ENCODE assay signal across 7 cellular contexts in the genomic region with DNA sequence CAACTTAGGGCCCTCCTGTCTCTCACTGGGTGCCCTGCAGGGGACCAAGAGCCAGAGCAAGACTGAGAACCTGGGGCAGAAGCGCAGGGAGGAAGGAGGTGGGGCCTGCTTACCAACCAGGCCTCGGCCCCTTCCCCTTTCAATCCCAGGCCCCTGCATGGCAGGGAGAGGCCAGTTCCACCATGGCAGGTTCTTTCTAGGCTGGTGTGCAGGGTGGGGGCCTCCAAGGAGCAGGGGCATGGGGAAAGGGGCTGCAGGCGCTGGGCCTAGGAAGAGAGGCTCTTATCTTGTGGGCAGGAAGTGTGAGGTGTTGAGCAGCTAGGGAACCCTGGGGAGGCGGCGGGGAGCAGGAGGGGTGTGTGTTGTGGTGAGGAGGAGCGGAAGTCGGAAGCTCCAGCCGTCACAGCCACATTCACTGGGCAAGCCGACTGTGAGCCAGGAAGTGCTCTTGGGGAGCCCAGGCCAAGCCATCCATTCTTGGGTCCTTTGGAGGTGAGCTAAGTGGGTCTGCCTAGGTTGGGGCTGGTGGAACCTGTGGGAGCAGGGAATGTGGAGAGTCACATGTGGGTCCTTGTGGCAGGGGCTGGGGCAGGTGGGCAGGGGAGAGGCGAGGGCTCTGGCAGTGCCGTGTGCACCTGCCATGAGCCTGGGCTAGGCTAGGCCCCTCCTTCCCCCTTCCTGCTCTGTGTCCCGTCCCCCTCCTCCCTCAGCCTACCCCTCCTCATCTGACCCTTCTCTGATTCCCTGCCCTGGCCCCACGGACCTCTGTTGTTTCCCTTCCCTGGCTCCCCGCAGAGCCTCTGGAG. TPM values are rescaled to one million over a fixed set of nuclear protein-coding genes. Genes with fewer than 3 reads are reported as not detected.
A peak's percentile ranks its signal among the peaks of the same experiment; 100 is the strongest.
DNase-seq lines count a peak whose midpoint lies in the region; ATAC-seq and TF ChIP-seq lines count a peak whose summit lies in the region.

PSD4 (plus strand) TSS at position 409 of the 806 bp plus-strand sequence. CDS start 8,486 bp downstream, outside the sequence.

- H3K9me3 ChIP-seq in mammary epithelial cell (replicated peaks; ENCODE audit: insufficient read depth, low read length) (no peaks in the 10 kb centered on the region), neuronal stem cell (replicated peaks in 1 of 2; ENCODE audit: control insufficient read depth in 2 of 2, insufficient read depth in 1 of 2, low read depth in 1 of 2, low read length in 2 of 2) (no peaks in the 10 kb centered on the region), tibial nerve (no peaks in the 10 kb centered on the region)

- H3K79me1 ChIP-seq in neuronal stem cell (ENCODE audit: low read depth, low read length) = no peaks in the 10 kb centered on the region

- peak within 1 kb of the TSS; percentile 76 for H2BK15ac ChIP-seq in neuronal stem cell (ENCODE audit: low read length)

- 89% methylated on average over 4 of the region's 14 CpGs for WGBS in mammary epithelial cell (ENCODE audit: low coverage, missing lambda C conversion rate)
- WGBS in neuronal stem cell (ENCODE audit: extremely low coverage in 2 of 2, insufficient read length in 2 of 2, insufficient replicate concordance in 1 of 2), 2 donors = no CpG with 5 or more reads among the region's 14 CpGs
- 71 to 75% methylated on average over 14 of the region's 14 CpGs for whole genome bisulfite sequencing in tibial nerve, 2 donors

- no peak for TF ChIP-seq EP300 in tibial nerve (IDR thresholded peaks at IDR 0.05)

- H3K23ac ChIP-seq in neuronal stem cell (ENCODE audit: low read depth, low read length, poor library complexity) = peak within 1 kb of the TSS; percentile 63

- ATAC-seq in GM19328 (IDR thresholded peaks at IDR 0.05; ENCODE audit: unreplicated experiment) = peak; percentile 69
- peak; percentile 80 for ATAC-seq in HG03439 (IDR thresholded peaks at IDR 0.05; ENCODE audit: unreplicated experiment)

- CTCF ChIA-PET in mammary epithelial cell (lab: Charles Lee; ENCODE audit: low non-redundant PET) = no interaction called here

- peaks cover 3% of the 10 kb centered on the region for H3K79me2 ChIP-seq in mammary epithelial cell (ENCODE audit: insufficient read depth, low read length)

- no peak within 1 kb of the TSS for H3K27ac ChIP-seq in mammary epithelial cell (ENCODE audit: insufficient read depth, low read depth, low read length)
- H3K27ac ChIP-seq in neuronal stem cell (replicated peaks; ENCODE audit: low read length) = no peak within 1 kb of the TSS
- peak within 1 kb of the TSS in 2 of 4 donors; percentile 25 to 81 for H3K27ac ChIP-seq in tibial nerve

- peak within 1 kb of the TSS; percentile 32 for H3K14ac ChIP-seq in neuronal stem cell (ENCODE audit: low read length)

- dilution Hi-C loops in mammary epithelial cell (cut with HindIII; ENCODE audit: low sequenced_read_pairs) = no loop called here

- H3K4me3 ChIP-seq in mammary epithelial cell (replicated peaks in 1 of 3; ENCODE audit: insufficient read depth in 1 of 3, low read depth in 2 of 3, low read length in 3 of 3) = no peak within 1 kb of the TSS
- H3K4me3 ChIP-seq in neuronal stem cell (ENCODE audit: low read length in 2 of 2) = peak within 1 kb of the TSS in 1 of 2 donors; percentile 35
- H3K4me3 ChIP-seq in tibial nerve = peak within 1 kb of the TSS in 3 of 4 donors; percentile 15 to 40 (median 34)

- H2AFZ ChIP-seq in mammary epithelial cell (ENCODE audit: low read depth, low read length) (no peak within 1 kb of the TSS), neuronal stem cell (ENCODE audit: low read length) (peak within 1 kb of the TSS; percentile 81)

- H3K36me3 ChIP-seq in mammary epithelial cell (ENCODE audit: insufficient read depth, low read length) (no peaks in the 10 kb centered on the region), neuronal stem cell (replicated peaks in 1 of 2; ENCODE audit: control insufficient read depth in 2 of 2, insufficient read depth in 2 of 2, low read length in 2 of 2) (no peaks in the 10 kb centered on the region), tibial nerve (no peaks in the 10 kb centered on the region)

- no peak within 1 kb of the TSS for H4K91ac ChIP-seq in neuronal stem cell (ENCODE audit: low read depth, low read length, poor library complexity)

- TF ChIP-seq POLR2A in tibial nerve (IDR thresholded peaks at IDR 0.05) = no peak

- intact Hi-C loops in mammary epithelial cell (cut with micrococcal nuclease) = no loop called here

- no peak within 1 kb of the TSS for H3K9ac ChIP-seq in mammary epithelial cell (ENCODE audit: insufficient read depth, low read length)
- H3K9ac ChIP-seq in neuronal stem cell (ENCODE audit: low read depth, low read length, poor library complexity) = no peak within 1 kb of the TSS

- peak within 1 kb of the TSS; percentile 74 for H3K18ac ChIP-seq in neuronal stem cell (ENCODE audit: low read length)

- no TSS peak for BruUV-seq in mammary epithelial cell (replicated peaks; lab: Mats Ljungman, UMichigan)

- peak within 1 kb of the TSS; percentile 40 for H3K4ac ChIP-seq in neuronal stem cell (ENCODE audit: low read length)

- DNase-seq in UCSD-AML1 (lab: John Stamatoyannopoulos, UW; ENCODE audit: unreplicated experiment) (peak; percentile 89), mammary epithelial cell (no peak), neuronal stem cell (ENCODE audit: low spot score) (no peak), tibial nerve (ENCODE audit: low spot score in 2 of 2) (no peak), NCI-H146 treated with DMSO at 0.1 percent for 48 hours (lab: John Stamatoyannopoulos, UW; ENCODE audit: unreplicated experiment) (no peak)

- no peaks in the 10 kb centered on the region for H3K27me3 ChIP-seq in mammary epithelial cell (ENCODE audit: insufficient read depth, low read length)
- peaks cover 0 to 4% (median 0%) of the 10 kb centered on the region in 3 experiments for H3K27me3 ChIP-seq in neuronal stem cell (ENCODE audit: control insufficient read depth in 3 of 3, insufficient read depth in 3 of 3, low read depth in 1 of 3, low read length in 3 of 3)
- no peaks in the 10 kb centered on the region for H3K27me3 ChIP-seq in tibial nerve

- H2BK5ac ChIP-seq in neuronal stem cell (ENCODE audit: low read length) = no peak within 1 kb of the TSS

- H2BK120ac ChIP-seq in neuronal stem cell (ENCODE audit: low read depth, low read length) = no peak within 1 kb of the TSS

- no peaks in the 10 kb centered on the region for H3K4me1 ChIP-seq in mammary epithelial cell (ENCODE audit: insufficient read depth, low read length)
- H3K4me1 ChIP-seq in neuronal stem cell (ENCODE audit: control insufficient read depth in 2 of 2, insufficient read depth in 1 of 2, low read depth in 1 of 2, low read length in 2 of 2) = peaks cover 14 to 15% of the 10 kb centered on the region in 2 donors
- peaks cover 0 to 7% (median 0%) of the 10 kb centered on the region in 4 donors for H3K4me1 ChIP-seq in tibial nerve

- peak within 1 kb of the TSS; percentile 76 for H2BK12ac ChIP-seq in neuronal stem cell (ENCODE audit: low read length)

- in situ Hi-C loops in mammary epithelial cell (cut with MboI; ENCODE audit: low sequenced_read_pairs in 2 of 2) = no loop called here

- peak within 1 kb of the TSS; percentile 75 for H4K8ac ChIP-seq in neuronal stem cell (ENCODE audit: low read depth, low read length)

- TF ChIP-seq CTCF in mammary epithelial cell (conservative IDR thresholded peaks at IDR 0.05 in 1 of 2, IDR thresholded peaks at IDR 0.05 in 1 of 2; ENCODE audit: extremely low read depth in 1 of 2, insufficient read depth in 1 of 2, low read depth in 1 of 2, low read length in 2 of 2) (no peak), tibial nerve (IDR thresholded peaks at IDR 0.05) (no peak)

- H3K4me2 ChIP-seq in mammary epithelial cell (ENCODE audit: insufficient read depth, low read depth, low read length) (no peak within 1 kb of the TSS), neuronal stem cell (ENCODE audit: insufficient read depth, low read length, poor library complexity, severe bottlenecking) (no peak within 1 kb of the TSS)

- H2AK5ac ChIP-seq in neuronal stem cell (ENCODE audit: low read depth, low read length) = peak within 1 kb of the TSS; percentile 76

- H4K20me1 ChIP-seq in mammary epithelial cell (ENCODE audit: insufficient read depth, low read length) = no peaks in the 10 kb centered on the region

RNA-seq across cellular contexts. Expression of gene PSD4, which starts in this region (rescaled TPM):
- total RNA-seq in mammary epithelial cell = 10 to 100 TPM; 23.8 to 28.6 TPM
- polyA plus RNA-seq in mammary epithelial cell = 12.8 TPM
- 33.5 TPM for polyA minus RNA-seq in mammary epithelial cell
- polyA plus RNA-seq in neuronal stem cell (2013, experiment 1 of 2) = 0.52 TPM
- polyA plus RNA-seq in neuronal stem cell (2013, experiment 2 of 2) = 0.78 TPM
- total RNA-seq in tibial nerve = 10 to 100 TPM in 3 of 4 donors, 1 to 10 TPM in 1; 8.7 to 20.7 (median 11.3) TPM

Comparison
In these comparisons a context has a peak if more than half of its experiments do, and no peak if none do; other contexts are left out.
1. H3K4me3 ChIP-seq: peak in tibial nerve (3 of 4); none in mammary epithelial cell (0 of 3).